ENCODE assay signal across 24 cellular contexts in genomic region chr5:16787278-16787677, GRCh38.
DNase-seq lines count a peak whose midpoint lies in the region; ATAC-seq and TF ChIP-seq lines count a peak whose summit lies in the region.
"Had no signal": no experiment of that assay in that cellular context is flagged by ENCODE, and none has a peak within 500 bp of the region (broad histone marks: within the 10 kb centered on the region; RNA-seq: fewer than 3 reads in every experiment).

No MANE protein-coding gene starts in this region.

- peaks cover 0 to 8% (median 0%) of the 10 kb centered on the region in 6 donors for H3K36me3 ChIP-seq in spleen
- H3K36me3 ChIP-seq: left lung, thyroid gland had no signal

- ATAC-seq in SK-N-SH treated with all-trans-retinoic acid at 6 μM for 48 hours (peak; percentile 27; the same call in 1 of the 3 replicates), HG03280 (IDR thresholded peaks at IDR 0.05; ENCODE audit: unreplicated experiment) (no peak)
- no peak for ATAC-seq in effector memory CD8-positive, alpha-beta T cell (replicated peaks)
- ATAC-seq: left lung; right cardiac atrium; stimulated activated naive CD8-positive, alpha-beta T cell treated with anti-CD3 and anti-CD28 coated beads, Interleukin-15, Interleukin-2, amounts not matched to agents 100 U/mL and 50 U/mL, for 24 hours had no signal

- H3K27me3 ChIP-seq in spleen (replicated peaks in 1 of 7): no peaks in the 10 kb centered on the region
- H3K27me3 ChIP-seq: left lung, thyroid gland had no signal

- H3K9me3 ChIP-seq in spleen: no peaks in the 10 kb centered on the region
- H3K9me3 ChIP-seq: left lung, thyroid gland had no signal

- TF ChIP-seq CTCF in C4-2B (conservative IDR thresholded peaks at IDR 0.05) (no peak), spleen (IDR thresholded peaks at IDR 0.05 in 8 of 11, conservative IDR thresholded peaks at IDR 0.05 in 3 of 11) (no peak)

- no peak overlapping the region for H3K4me3 ChIP-seq in spleen
- H3K4me3 ChIP-seq: left lung, thyroid gland had no signal

- POLR2A ChIA-PET in activated CD4-positive, alpha-beta T cell treated with anti-CD3 and anti-CD28 coated beads, Interleukin-2, amount 10 ng/mL, durations not matched to agents 7 days and 5 days (lab: Charles Lee): no interaction called here

- no peak for TF ChIP-seq POLR2A in spleen (IDR thresholded peaks at IDR 0.05)

- intact Hi-C loops in spleen (cut with DNase I; ENCODE audit: low total_unique reads): no loop called here

- H3K27ac ChIP-seq in C4-2B (peak overlapping the region; percentile 55), spleen (no peak overlapping the region)
- H3K27ac ChIP-seq: left lung had no signal

- H3K36me3 Mint-ChIP-seq in activated CD4-positive, alpha-beta T cell treated with anti-CD3 and anti-CD28 coated beads, Interleukin-2, amount 10 ng/mL, durations not matched to agents 7 days and 5 days (ENCODE audit: low read depth): no peaks in the 10 kb centered on the region
- H3K36me3 Mint-ChIP-seq in effector memory CD8-positive, alpha-beta T cell (ENCODE audit: insufficient read depth): no peaks in the 10 kb centered on the region
- H3K36me3 Mint-ChIP-seq: activated naive CD8-positive, alpha-beta T cell treated with anti-CD3 and anti-CD28 coated beads for 36 hours; naive B cell had no signal

- peaks cover 11% of the 10 kb centered on the region for H3K4me1 Mint-ChIP-seq in activated CD4-positive, alpha-beta T cell treated with anti-CD3 and anti-CD28 coated beads, Interleukin-2, amount 10 ng/mL, durations not matched to agents 7 days and 5 days
- H3K4me1 Mint-ChIP-seq in effector memory CD8-positive, alpha-beta T cell (ENCODE audit: low read depth in 2 of 2): peaks cover 7 to 14% of the 10 kb centered on the region in 2 donors

- no peak overlapping the region for H3K27ac Mint-ChIP-seq in activated CD4-positive, alpha-beta T cell treated with anti-CD3 and anti-CD28 coated beads, Interleukin-2, amount 10 ng/mL, durations not matched to agents 7 days and 5 days
- no peak overlapping the region for H3K27ac Mint-ChIP-seq in effector memory CD8-positive, alpha-beta T cell
- H3K27ac Mint-ChIP-seq: activated B cell treated with CpG ODN at 0.5 μM for 24 hours; activated naive CD8-positive, alpha-beta T cell treated with anti-CD3 and anti-CD28 coated beads for 36 hours; activated T-helper 2 cell treated with anti-CD3 and anti-CD28 coated beads, Interferon-gamma antibody, Interleukin-2, Interleukin-4, amounts not matched to agents 10 μg/mL and 5 μg/mL and 100 μg/mL, durations not matched to agents 14 hours and 24 hours and 36 hours had no signal

- CTCF ChIA-PET in activated CD4-positive, alpha-beta T cell treated with anti-CD3 and anti-CD28 coated beads, Interleukin-2, amount 10 ng/mL, durations not matched to agents 7 days and 5 days (lab: Charles Lee): no interaction called here

- H3K27me3 Mint-ChIP-seq in activated CD4-positive, alpha-beta T cell treated with anti-CD3 and anti-CD28 coated beads, Interleukin-2, amount 10 ng/mL, durations not matched to agents 7 days and 5 days: peaks cover 1% of the 10 kb centered on the region
- peaks cover 13 to 31% of the 10 kb centered on the region in 2 donors for H3K27me3 Mint-ChIP-seq in effector memory CD8-positive, alpha-beta T cell
- H3K27me3 Mint-ChIP-seq: activated naive CD8-positive, alpha-beta T cell treated with anti-CD3 and anti-CD28 coated beads for 36 hours had no signal

- H3K9me3 Mint-ChIP-seq in activated CD4-positive, alpha-beta T cell treated with anti-CD3 and anti-CD28 coated beads, Interleukin-2, amount 10 ng/mL, durations not matched to agents 7 days and 5 days: no peaks in the 10 kb centered on the region
- no peaks in the 10 kb centered on the region for H3K9me3 Mint-ChIP-seq in effector memory CD8-positive, alpha-beta T cell
- H3K9me3 Mint-ChIP-seq: activated B cell treated with CpG ODN at 0.5 μM for 24 hours; activated naive CD8-positive, alpha-beta T cell treated with anti-CD3 and anti-CD28 coated beads for 36 hours; activated T-helper 2 cell treated with anti-CD3 and anti-CD28 coated beads, Interferon-gamma antibody, Interleukin-2, Interleukin-4, amounts not matched to agents 10 μg/mL and 5 μg/mL and 100 μg/mL, durations not matched to agents 14 hours and 24 hours and 36 hours; naive B cell had no signal

- DNase-seq in NCI-H2081 (lab: John Stamatoyannopoulos, UW) (peak; percentile 69 to 88), fibroblast of gingiva (ENCODE audit: low read depth) (peak; percentile 74), spleen (no peak)
- DNase-seq in activated CD4-positive, alpha-beta T cell treated with anti-CD3 and anti-CD28 coated beads, Interleukin-2, amount 10 ng/mL, durations not matched to agents 7 days and 5 days: no peak
- DNase-seq in effector memory CD8-positive, alpha-beta T cell: no peak
- DNase-seq: ACHN; activated B cell treated with CpG ODN at 0.5 μM for 24 hours; activated CD4-positive, alpha-beta T cell treated with anti-CD3 and anti-CD28 coated beads, Interleukin-2, amount 50 U/mL, for 4 hours; activated CD8-positive, alpha-beta memory T cell treated with anti-CD3 and anti-CD28 coated beads, Interleukin-2, amount 50 U/mL, for 4 hours; activated naive CD8-positive, alpha-beta T cell treated with anti-CD3 and anti-CD28 coated beads for 36 hours; DMS79 treated with DMSO at 0.1 percent for 48 hours; foreskin melanocyte; Kasumi-1; left lung; naive B cell; NCI-H1105; NCI-H524 treated with DMSO at 0.1 percent for 48 hours; right cardiac atrium; stimulated activated naive CD8-positive, alpha-beta T cell treated with anti-CD3 and anti-CD28 coated beads, Interleukin-15, Interleukin-2, amounts not matched to agents 100 U/mL and 50 U/mL, for 24 hours had no signal

- WGBS in spleen, 5 donors: 73 to 81% (median 76%) methylated on average over 2 of the region's 2 CpGs

- H3K4me3 Mint-ChIP-seq in activated CD4-positive, alpha-beta T cell treated with anti-CD3 and anti-CD28 coated beads, Interleukin-2, amount 10 ng/mL, durations not matched to agents 7 days and 5 days: no peak overlapping the region
- no peak overlapping the region for H3K4me3 Mint-ChIP-seq in effector memory CD8-positive, alpha-beta T cell
- H3K4me3 Mint-ChIP-seq: activated B cell treated with CpG ODN at 0.5 μM for 24 hours; activated naive CD8-positive, alpha-beta T cell treated with anti-CD3 and anti-CD28 coated beads for 36 hours; naive B cell had no signal

- peaks cover 0 to 18% (median 10%) of the 10 kb centered on the region in 6 donors for H3K4me1 ChIP-seq in spleen

TF ChIP-seq in SK-N-SH treated with all-trans-retinoic acid at 6 μM for 48 hours, 23 proteins besides CTCF, POLR2A, EP300 and RAD21 (continues in another document):
- no peak for TF ChIP-seq TCF4 (CRISPR knock-in tag; IDR thresholded peaks at IDR 0.05; ENCODE audit: borderline replicate concordance)
- TF ChIP-seq TOX (CRISPR knock-in tag; IDR thresholded peaks at IDR 0.05; ENCODE audit: borderline replicate concordance): no peak
- TF ChIP-seq PATZ1 (CRISPR knock-in tag; IDR thresholded peaks at IDR 0.05; ENCODE audit: borderline replicate concordance): no peak
- TF ChIP-seq CSDC2 (CRISPR knock-in tag; IDR thresholded peaks at IDR 0.05): no peak
- no peak for TF ChIP-seq OSR1 (CRISPR knock-in tag; IDR thresholded peaks at IDR 0.05)
- no peak for TF ChIP-seq ZNF8 (CRISPR knock-in tag; IDR thresholded peaks at IDR 0.05)
- TF ChIP-seq BACH2 (CRISPR knock-in tag; IDR thresholded peaks at IDR 0.05; ENCODE audit: borderline replicate concordance): no peak
- no peak for TF ChIP-seq PPARA (CRISPR knock-in tag; IDR thresholded peaks at IDR 0.05; ENCODE audit: borderline replicate concordance)
- no peak for TF ChIP-seq GLIS3 (CRISPR knock-in tag; IDR thresholded peaks at IDR 0.05)
- TF ChIP-seq CREB5 (CRISPR knock-in tag; IDR thresholded peaks at IDR 0.05; ENCODE audit: low read depth): no peak
- TF ChIP-seq ZFP30 (CRISPR knock-in tag; IDR thresholded peaks at IDR 0.05): no peak
- no peak for TF ChIP-seq SNAI2 (CRISPR knock-in tag; IDR thresholded peaks at IDR 0.05)
- TF ChIP-seq CSRNP3 (CRISPR knock-in tag; IDR thresholded peaks at IDR 0.05): no peak

Comparison
In these comparisons a context has a peak if more than half of its experiments do, and no peak if none do; other contexts are left out.
1. DNase-seq: peak in NCI-H2081 (2 of 2) and fibroblast of gingiva (single experiment); none in spleen (single experiment), activated CD4-positive, alpha-beta T cell treated with anti-CD3 and anti-CD28 coated beads, Interleukin-2, amount 10 ng/mL, durations not matched to agents 7 days and 5 days (single experiment) and effector memory CD8-positive, alpha-beta T cell (0 of 3).